1 cellular context compared by ENCODE assay signal in genomic region chr1:161224695-161225087, GRCh38.
TF ChIP-seq lines count a peak whose summit lies in the region.

No MANE protein-coding gene starts in this region.

TF ChIP-seq in K562, 482 proteins besides CTCF, POLR2A, EP300 and RAD21:
- peak; percentile 33 for TF ChIP-seq DACH1 (IDR thresholded peaks at IDR 0.05; ENCODE audit: partially characterized antibody)
